ENCODE assay signal across 8 cellular contexts in the genomic region with DNA sequence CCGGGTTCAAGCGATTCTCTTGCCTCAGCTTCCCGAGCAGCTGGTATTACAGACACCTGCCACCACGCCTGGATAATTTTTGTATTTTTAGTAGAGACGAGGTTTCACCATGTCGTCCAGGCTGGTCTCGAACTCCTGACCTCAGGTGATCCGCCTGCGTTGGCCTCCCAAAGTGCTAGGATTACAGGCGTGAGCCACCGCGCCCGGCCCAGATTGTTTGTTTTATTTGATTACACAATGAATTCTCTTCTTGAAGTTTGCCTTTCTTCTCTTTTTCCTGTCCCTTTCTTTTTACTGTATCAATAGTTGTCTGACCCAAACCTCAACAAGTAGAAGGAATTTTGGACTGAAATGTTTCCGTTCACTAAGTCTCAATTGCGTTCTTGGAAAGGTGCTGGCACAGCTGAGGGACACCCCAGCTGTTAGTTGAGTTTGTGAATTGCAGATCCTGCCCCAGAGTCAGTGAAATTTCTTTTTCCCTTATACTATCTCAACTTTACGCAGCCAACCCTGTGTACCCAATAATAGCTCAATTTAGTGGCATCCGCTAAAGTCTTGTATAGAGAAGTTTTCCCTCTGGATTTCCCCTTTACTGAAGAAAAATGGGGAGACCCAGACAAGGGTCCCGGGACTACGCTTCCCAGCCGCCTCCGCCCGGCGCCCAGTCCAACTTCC. TPM values are rescaled to one million over a fixed set of nuclear protein-coding genes. Genes with fewer than 3 reads are reported as not detected.
DNase-seq lines count a peak whose midpoint lies in the region; ATAC-seq and TF ChIP-seq lines count a peak whose summit lies in the region.

No MANE protein-coding gene starts in this region.

- H3K27me3 ChIP-seq in heart left ventricle (no peaks in the 10 kb centered on the region), upper lobe of right lung (no peaks in the 10 kb centered on the region)

- H3K4me3 ChIP-seq in heart left ventricle: peak overlapping the region in 8 of 12 donors; percentile 8 to 86 (median 36)
- peak overlapping the region; percentile 29 for H3K4me3 ChIP-seq in upper lobe of right lung

- TF ChIP-seq CTCF in heart left ventricle (IDR thresholded peaks at IDR 0.05): no peak
- TF ChIP-seq CTCF in upper lobe of right lung (IDR thresholded peaks at IDR 0.05): no peak

- ATAC-seq in heart left ventricle: no peak
- ATAC-seq in Right ventricle myocardium superior (ENCODE audit: poor library complexity): no peak
- no peak for ATAC-seq in activated naive CD8-positive, alpha-beta T cell treated with anti-CD3 and anti-CD28 coated beads, Interleukin-2, amount 50 U/mL, for 24 hours
- no peak for ATAC-seq in memory B cell (ENCODE audit: low read depth)
- no peak for ATAC-seq in upper lobe of right lung
- ATAC-seq in sciatic nerve: no peak

- 59 to 69% (median 64%) methylated on average over 23 of the region's 23 CpGs for WGBS in heart left ventricle, 4 donors

- H3K9me3 Mint-ChIP-seq in activated naive CD8-positive, alpha-beta T cell treated with anti-CD3 and anti-CD28 coated beads, Interleukin-2, amount 50 U/mL, for 24 hours: no peaks in the 10 kb centered on the region
- H3K9me3 Mint-ChIP-seq in memory B cell: no peaks in the 10 kb centered on the region

- no peak for TF ChIP-seq POLR2A in heart left ventricle (IDR thresholded peaks at IDR 0.05)

- no peaks in the 10 kb centered on the region for H3K27me3 Mint-ChIP-seq in activated naive CD8-positive, alpha-beta T cell treated with anti-CD3 and anti-CD28 coated beads, Interleukin-2, amount 50 U/mL, for 24 hours
- H3K27me3 Mint-ChIP-seq in memory B cell: no peaks in the 10 kb centered on the region

- intact Hi-C loops in heart left ventricle (cut with DNase I) (loop anchor here in 1 of 10 donors (10.0 kb wide), 1 partner anchor 63 kb away; no protein-coding TSS in a partner anchor), Right ventricle myocardium superior (cut with DNase I) (no loop called here), upper lobe of right lung (cut with DNase I) (no loop called here), sciatic nerve (cut with DNase I) (no loop called here), head of caudate nucleus (cut with DNase I) (loop anchor here (10.0 kb wide), 1 partner anchor 203 kb away; the partner anchor contains the start of gene MAMLD1)

- no peaks in the 10 kb centered on the region for H3K36me3 ChIP-seq in heart left ventricle
- no peaks in the 10 kb centered on the region for H3K36me3 ChIP-seq in upper lobe of right lung

- no peaks in the 10 kb centered on the region for H3K9me3 ChIP-seq in heart left ventricle
- no peaks in the 10 kb centered on the region for H3K9me3 ChIP-seq in upper lobe of right lung

- H3K36me3 Mint-ChIP-seq in activated naive CD8-positive, alpha-beta T cell treated with anti-CD3 and anti-CD28 coated beads, Interleukin-2, amount 50 U/mL, for 24 hours (ENCODE audit: low read depth): no peaks in the 10 kb centered on the region
- H3K36me3 Mint-ChIP-seq in memory B cell: no peaks in the 10 kb centered on the region

- H3K4me1 ChIP-seq in heart left ventricle: peaks cover 0 to 37% (median 15%) of the 10 kb centered on the region in 12 donors
- H3K4me1 ChIP-seq in upper lobe of right lung: peaks cover 10% of the 10 kb centered on the region

- peaks cover 33% of the 10 kb centered on the region for H3K4me1 Mint-ChIP-seq in activated naive CD8-positive, alpha-beta T cell treated with anti-CD3 and anti-CD28 coated beads, Interleukin-2, amount 50 U/mL, for 24 hours
- H3K4me1 Mint-ChIP-seq in memory B cell: peaks cover 16% of the 10 kb centered on the region

- no peak for DNase-seq in heart left ventricle
- no peak for DNase-seq in Right ventricle myocardium superior
- DNase-seq in activated naive CD8-positive, alpha-beta T cell treated with anti-CD3 and anti-CD28 coated beads, Interleukin-2, amount 50 U/mL, for 24 hours: no peak
- no peak for DNase-seq in memory B cell (ENCODE audit: low spot score in 2 of 2)
- no peak for DNase-seq in upper lobe of right lung
- DNase-seq in sciatic nerve (ENCODE audit: low spot score): no peak
- DNase-seq in GF-D8 (lab: John Stamatoyannopoulos, UW): no peak
- no peak for DNase-seq in head of caudate nucleus

- H3K27ac Mint-ChIP-seq in activated naive CD8-positive, alpha-beta T cell treated with anti-CD3 and anti-CD28 coated beads, Interleukin-2, amount 50 U/mL, for 24 hours: peak overlapping the region; percentile 54
- peak overlapping the region; percentile 90 for H3K27ac Mint-ChIP-seq in memory B cell

- H3K4me3 Mint-ChIP-seq in activated naive CD8-positive, alpha-beta T cell treated with anti-CD3 and anti-CD28 coated beads, Interleukin-2, amount 50 U/mL, for 24 hours: peak overlapping the region; percentile 64
- H3K4me3 Mint-ChIP-seq in memory B cell: peak overlapping the region; percentile 87

- H3K27ac ChIP-seq in heart left ventricle (peak overlapping the region in 3 of 12 donors; percentile 32 to 57 (median 46)), upper lobe of right lung (peak overlapping the region; percentile 24)

RNA-seq across cellular contexts. Expression of gene MTM1, which starts 0.6 kb away (rescaled TPM):
- total RNA-seq in heart left ventricle (10 to 100 TPM in 6 of 9 donors, 1 to 10 TPM in 3; 7.8 to 18.9 (median 11.9) TPM), Right ventricle myocardium superior (8.7 TPM), upper lobe of right lung (28.4 TPM), sciatic nerve (30.6 TPM)
- 1 to 10 TPM; 2.2 to 7.3 TPM for polyA plus RNA-seq in heart left ventricle
